ENCODE assay signal across 8 cellular contexts in genomic region chr14:21263284-21264024, GRCh38. TPM values are rescaled to one million over a fixed set of nuclear protein-coding genes. Genes with fewer than 3 reads are reported as not detected.
DNase-seq lines count a peak whose midpoint lies in the region; ATAC-seq and TF ChIP-seq lines count a peak whose summit lies in the region.

No MANE protein-coding gene starts in this region.

- H3K4me3 ChIP-seq in NT2/D1 (ENCODE audit: insufficient read length, low read depth) (peak overlapping the region; percentile 16), ectodermal cell (ENCODE audit: insufficient read depth, low read depth, low read length) (peak overlapping the region; percentile 12), psoas muscle (peak overlapping the region; percentile 28)

- H3K9me3 ChIP-seq in NT2/D1 (ENCODE audit: insufficient read depth, low read length) (no peaks in the 10 kb centered on the region), ectodermal cell (ENCODE audit: control insufficient read depth, low read length) (no peaks in the 10 kb centered on the region), psoas muscle (no peaks in the 10 kb centered on the region)

- no peaks in the 10 kb centered on the region for H3K27me3 ChIP-seq in NT2/D1 (ENCODE audit: insufficient read depth, insufficient read length)
- no peaks in the 10 kb centered on the region for H3K27me3 ChIP-seq in ectodermal cell (ENCODE audit: control insufficient read depth, insufficient read depth, low read length, poor library complexity, severe bottlenecking)
- H3K27me3 ChIP-seq in psoas muscle (ENCODE audit: insufficient read depth in 3 of 3, low read length in 2 of 3): no peaks in the 10 kb centered on the region

- H3K4me1 ChIP-seq in NT2/D1 (ENCODE audit: insufficient read depth, insufficient read length) (no peaks in the 10 kb centered on the region), ectodermal cell (ENCODE audit: control insufficient read depth, insufficient read depth, low read length) (peaks cover 18% of the 10 kb centered on the region), psoas muscle (peaks cover 84% of the 10 kb centered on the region)

- intact Hi-C loops in psoas muscle (cut with DNase I): loop anchor here in 1 of 2 donors (10.0 kb wide), 1 partner anchor 121 kb away; the partner anchor contains the start of gene SUPT16H

- DNase-seq in NT2/D1 (ENCODE audit: low read depth, low spot score) (no peak), psoas muscle (no peak), NCI-H526 (lab: John Stamatoyannopoulos, UW) (no peak), NCI-H146 (lab: John Stamatoyannopoulos, UW) (no peak)

- 77 to 87% methylated on average over 3 to 5 of the region's 5 CpGs for WGBS in ectodermal cell, 2 experiments
- WGBS in psoas muscle, 3 donors: 29 to 36% (median 35%) methylated on average over 5 of the region's 5 CpGs

- TF ChIP-seq CTCF in psoas muscle (IDR thresholded peaks at IDR 0.05): no peak

- ATAC-seq in GM19452 (IDR thresholded peaks at IDR 0.05; ENCODE audit: unreplicated experiment) (peak; percentile 2), psoas muscle (no peak), HG03139 (IDR thresholded peaks at IDR 0.05; ENCODE audit: unreplicated experiment) (no peak), GM18870 (IDR thresholded peaks at IDR 0.05; ENCODE audit: unreplicated experiment) (no peak)

- H3K9ac ChIP-seq in NT2/D1 (ENCODE audit: insufficient read length, low read depth): no peak overlapping the region

- H3K27ac ChIP-seq in ectodermal cell (ENCODE audit: insufficient read depth, low read depth, low read length, poor library complexity, severe bottlenecking) (no peak overlapping the region), psoas muscle (peak overlapping the region; percentile 65)

- H3K36me3 ChIP-seq in NT2/D1 (ENCODE audit: insufficient read depth, insufficient read length, low read length) (peaks cover 90% of the 10 kb centered on the region), ectodermal cell (ENCODE audit: control insufficient read depth, insufficient read depth, low read length) (peaks cover 41% of the 10 kb centered on the region), psoas muscle (ENCODE audit: insufficient read depth in 1 of 2, low read depth in 1 of 2) (peaks cover 14 to 83% of the 10 kb centered on the region in 2 donors)

RNA-seq across cellular contexts. Expression of gene HNRNPC, which starts 5.8 kb away (rescaled TPM):
- 1,541 TPM for polyA plus RNA-seq in ectodermal cell (2013, experiment 1 of 4)
- polyA plus RNA-seq in ectodermal cell (2013, experiment 2 of 4): 1,473 TPM
- 1,020 TPM for polyA plus RNA-seq in ectodermal cell (2013, experiment 3 of 4)
- polyA plus RNA-seq in ectodermal cell (2013, experiment 4 of 4): 1,093 TPM
- 100 to 1,000 TPM; 217 to 310 (median 245) TPM for total RNA-seq in psoas muscle
- 100 to 1,000 TPM; 215 to 290 (median 282) TPM for polyA plus RNA-seq in psoas muscle

RNA-seq across cellular contexts. Expression of gene RPGRIP1, which starts 16.4 kb away (rescaled TPM):
- polyA plus RNA-seq in ectodermal cell (2013, experiment 1 of 4): 0.33 TPM
- 0.25 TPM for polyA plus RNA-seq in ectodermal cell (2013, experiment 2 of 4)
- polyA plus RNA-seq in ectodermal cell (2013, experiment 3 of 4): not detected
- polyA plus RNA-seq in ectodermal cell (2013, experiment 4 of 4): 0.45 TPM
- total RNA-seq in psoas muscle: not detected
- under 1 TPM in 2 of 3 donors, not detected in 1; 0.04 to 0.15 TPM for polyA plus RNA-seq in psoas muscle
